19 cellular contexts compared by ENCODE assay signal in genomic region chr10:102163342-102163989, GRCh38. TPM values are rescaled to one million over a fixed set of nuclear protein-coding genes. Genes with fewer than 3 reads are reported as not detected.
DNase-seq lines count a peak whose midpoint lies in the region; ATAC-seq, FAIRE-seq and TF ChIP-seq lines count a peak whose summit lies in the region.
"Had no signal": no experiment of that assay in that cellular context is flagged by ENCODE, and none has a peak within 500 bp of the region (broad histone marks: within the 10 kb centered on the region; RNA-seq: fewer than 3 reads in every experiment).

No MANE protein-coding gene starts in this region.

- H3K27ac ChIP-seq in OCI-LY7 (ENCODE audit: low read depth, low read length, poor library complexity, severe bottlenecking) (no peak overlapping the region), K562 (ENCODE audit: extremely low read depth, low read depth, low read length) (peak overlapping the region; percentile 52)
- H3K27ac ChIP-seq: 22Rv1; BLaER1 treated with 17β-estradiol and CSF1 and Interleukin-3, amounts not matched to agents 10 nM and 100 nM had no signal

- peaks cover 37% of the 10 kb centered on the region for H3K36me3 Mint-ChIP-seq in activated CD4-positive, alpha-beta T cell treated with anti-CD3 and anti-CD28 coated beads for 36 hours (ENCODE audit: low read depth)
- peaks cover 51% of the 10 kb centered on the region for H3K36me3 Mint-ChIP-seq in Caco-2 (ENCODE audit: insufficient read depth, unreplicated experiment)

- peak; percentile 54 for FAIRE-seq in K562 (lab: Jason Lieb, UNC)
- FAIRE-seq: RCC 7860 had no signal

- no peak overlapping the region for H3K4me3 Mint-ChIP-seq in activated CD4-positive, alpha-beta T cell treated with anti-CD3 and anti-CD28 coated beads for 36 hours
- no peak overlapping the region for H3K4me3 Mint-ChIP-seq in Caco-2 (ENCODE audit: unreplicated experiment)
- H3K4me3 Mint-ChIP-seq: IgD-negative memory B cell had no signal

- CTCF ChIA-PET in activated CD4-positive, alpha-beta T cell treated with anti-CD3 and anti-CD28 coated beads for 36 hours (lab: Charles Lee) = interaction anchor here (0.7 to 1.6 kb wide), 2 partner anchors 9 to 188 kb away, joined by 4 read pairs; no protein-coding TSS in a partner anchor
- CTCF ChIA-PET in Caco-2 (lab: Charles Lee) (no interaction called here), OCI-LY7 (lab: Charles Lee; ENCODE audit: unreplicated experiment) (no interaction called here), K562 (lab: Yijun Ruan, JAX; ENCODE audit: low intra/inter-chr PET ratio) (no interaction called here)

- H3K9me1 ChIP-seq in K562 (ENCODE audit: control insufficient read depth, insufficient read depth, low read length) = no peaks in the 10 kb centered on the region

- no peak for DNase-seq in activated CD4-positive, alpha-beta T cell treated with anti-CD3 and anti-CD28 coated beads for 36 hours
- no peak for DNase-seq in activated CD4-positive, alpha-beta T cell treated with anti-CD3 and anti-CD28 coated beads, Interleukin-2, amount 50 U/mL, for 1 hour
- DNase-seq in Caco-2 = no peak
- DNase-seq in OCI-LY7 (ENCODE audit: low spot score) = no peak
- DNase-seq in K562 (ENCODE audit: extremely low read depth in 1 of 4, low spot score in 3 of 4) = peak in 2 of 4 experiments; percentile 35 to 53
- no peak for DNase-seq in NCI-H1105 (lab: John Stamatoyannopoulos, UW)
- no peak for DNase-seq in NCI-H2081 (lab: John Stamatoyannopoulos, UW)
- DNase-seq: DMS153, EL, H7, NCI-H1048, NCI-H1694, NCI-H446, SIG-M5 had no signal

- POLR2A ChIA-PET in activated CD4-positive, alpha-beta T cell treated with anti-CD3 and anti-CD28 coated beads for 36 hours (lab: Charles Lee) = interaction anchor here (0.5 to 1.6 kb wide), 5 partner anchors 10 to 315 kb away, joined by 3 to 8 read pairs (median 3); partner anchors contain the start of gene NOLC1
- POLR2A ChIA-PET in Caco-2 (lab: Charles Lee) = no interaction called here
- POLR2A ChIA-PET in OCI-LY7 (lab: Charles Lee) = no interaction called here
- POLR2A ChIA-PET in K562 (lab: Yijun Ruan, JAX) = interaction anchor here (0.6 to 1.5 kb wide), 4 partner anchors 9 to 575 kb away, joined by 3 to 9 read pairs (median 4); partner anchors contain the start of genes DPCD and POLL

- ATAC-seq in activated CD4-positive, alpha-beta T cell treated with anti-CD3 and anti-CD28 coated beads for 36 hours = no peak
- peak; percentile 84 for ATAC-seq in K562
- ATAC-seq in GM19452 (IDR thresholded peaks at IDR 0.05; ENCODE audit: unreplicated experiment) = no peak

- TF ChIP-seq RAD21 in K562 (CRISPR knock-in tag; conservative IDR thresholded peaks at IDR 0.05 in 1 of 2, IDR thresholded peaks at IDR 0.05 in 1 of 2) = no peak

- peak overlapping the region; percentile 23 for H3K27ac Mint-ChIP-seq in activated CD4-positive, alpha-beta T cell treated with anti-CD3 and anti-CD28 coated beads for 36 hours
- no peak overlapping the region for H3K27ac Mint-ChIP-seq in Caco-2 (ENCODE audit: unreplicated experiment)
- H3K27ac Mint-ChIP-seq: IgD-negative memory B cell had no signal

- WGBS in K562 (ENCODE audit: insufficient coverage, low coverage, missing lambda C conversion rate) = 12% methylated on average over 4 of the region's 4 CpGs

- TF ChIP-seq EP300 in K562 (IDR thresholded peaks at IDR 0.05; ENCODE audit: low read length) = no peak

- H3K4me1 ChIP-seq in Caco-2 = no peaks in the 10 kb centered on the region
- no peaks in the 10 kb centered on the region for H3K4me1 ChIP-seq in OCI-LY7 (ENCODE audit: insufficient read depth, low read length, poor library complexity, severe bottlenecking)
- H3K4me1 ChIP-seq in K562 (replicated peaks in 1 of 2; ENCODE audit: control insufficient read depth in 2 of 2, insufficient read depth in 2 of 2, low read length in 2 of 2) = peaks cover 0 to 13% of the 10 kb centered on the region in 2 experiments; a peak in 3 of 5 replicates
- H3K4me1 ChIP-seq: BLaER1 treated with 17β-estradiol and CSF1 and Interleukin-3, amounts not matched to agents 10 nM and 100 nM had no signal

- intact Hi-C loops in activated CD4-positive, alpha-beta T cell treated with anti-CD3 and anti-CD28 coated beads for 36 hours (cut with DNase I, micrococcal nuclease) = loop anchor here in 1 of 2 experiments (10.0 kb wide), 1 partner anchor 421 kb away; no protein-coding TSS in a partner anchor
- intact Hi-C loops in Caco-2 (cut with micrococcal nuclease; ENCODE audit: unreplicated experiment) (no loop called here), OCI-LY7 (cut with micrococcal nuclease; ENCODE audit: unreplicated experiment) (no loop called here), K562 (cut with micrococcal nuclease) (no loop called here)

- TF ChIP-seq CTCF in Caco-2 (IDR thresholded peaks at IDR 0.05; ENCODE audit: insufficient read depth in 1 of 2, low read depth in 1 of 2, low read length in 1 of 2, severe bottlenecking in 1 of 2, unreplicated experiment in 1 of 2) = no peak
- TF ChIP-seq CTCF in OCI-LY7 (conservative IDR thresholded peaks at IDR 0.05; ENCODE audit: low read length) = no peak
- no peak for TF ChIP-seq CTCF in K562 (IDR thresholded peaks at IDR 0.05 in 2 of 3, conservative IDR thresholded peaks at IDR 0.05 in 1 of 3; ENCODE audit: insufficient read depth in 2 of 3, low read depth in 1 of 3, low read length in 3 of 3)

- H3K27me3 Mint-ChIP-seq in activated CD4-positive, alpha-beta T cell treated with anti-CD3 and anti-CD28 coated beads for 36 hours = no peaks in the 10 kb centered on the region
- no peaks in the 10 kb centered on the region for H3K27me3 Mint-ChIP-seq in Caco-2 (ENCODE audit: insufficient read depth, unreplicated experiment)
- H3K27me3 Mint-ChIP-seq: IgD-negative memory B cell had no signal

- 0 out of 4 replicates have a peak overlapping the region, but pooled peaks of 1 of the 2 experiments have one; percentile 4 for H3K9ac ChIP-seq in K562 (ENCODE audit: insufficient read depth in 1 of 2, low read depth in 2 of 2, low read length in 2 of 2)
- H3K9ac ChIP-seq: BLaER1 treated with 17β-estradiol and CSF1 and Interleukin-3, amounts not matched to agents 10 nM and 100 nM had no signal

- H3K36me3 ChIP-seq in Caco-2 (ENCODE audit: control insufficient read depth, insufficient read depth, low read length) (peaks cover 6% of the 10 kb centered on the region), OCI-LY7 (ENCODE audit: insufficient read depth, low read length) (peaks cover 74% of the 10 kb centered on the region), K562 (ENCODE audit: control insufficient read depth, insufficient read depth, low read length) (peaks cover 57% of the 10 kb centered on the region)

- H3K27me3 ChIP-seq in Caco-2 (replicated peaks; ENCODE audit: control insufficient read depth, insufficient read depth, low read length) = no peaks in the 10 kb centered on the region
- no peaks in the 10 kb centered on the region for H3K27me3 ChIP-seq in K562 (ENCODE audit: control insufficient read depth in 2 of 2, insufficient read depth in 2 of 2, low read length in 2 of 2)
- H3K27me3 ChIP-seq: BLaER1 treated with 17β-estradiol and CSF1 and Interleukin-3, amounts not matched to agents 10 nM and 100 nM had no signal

- H2AFZ ChIP-seq in OCI-LY7 (ENCODE audit: low read length) = no peak overlapping the region
- H2AFZ ChIP-seq in K562 (ENCODE audit: low read depth, low read length) = no peak overlapping the region

- H3K4me2 ChIP-seq in OCI-LY7 (ENCODE audit: low read length) = no peak overlapping the region
- no peak overlapping the region; the same call in 1 of the 2 replicates for H3K4me2 ChIP-seq in K562 (ENCODE audit: insufficient read depth, low read length)
- H3K4me2 ChIP-seq: BLaER1 treated with 17β-estradiol and CSF1 and Interleukin-3, amounts not matched to agents 10 nM and 100 nM had no signal

- H3K9me3 ChIP-seq in Caco-2 = no peaks in the 10 kb centered on the region
- no peaks in the 10 kb centered on the region for H3K9me3 ChIP-seq in OCI-LY7 (ENCODE audit: low read length)
- H3K9me3 ChIP-seq in K562 (replicated peaks; ENCODE audit: control insufficient read depth, insufficient read depth, low read depth, low read length) = no peaks in the 10 kb centered on the region
- H3K9me3 ChIP-seq: BLaER1 treated with 17β-estradiol and CSF1 and Interleukin-3, amounts not matched to agents 10 nM and 100 nM had no signal

- in situ Hi-C loops in K562 (cut with MboI) = no loop called here

- no peaks in the 10 kb centered on the region for H3K9me3 Mint-ChIP-seq in activated CD4-positive, alpha-beta T cell treated with anti-CD3 and anti-CD28 coated beads for 36 hours (ENCODE audit: low read depth)
- H3K9me3 Mint-ChIP-seq in Caco-2 (ENCODE audit: unreplicated experiment) = no peaks in the 10 kb centered on the region
- H3K9me3 Mint-ChIP-seq: IgD-negative memory B cell had no signal

- H3K4me3 ChIP-seq in Caco-2 (ENCODE audit: low read depth, low read length) = no peak overlapping the region
- H3K4me3 ChIP-seq in OCI-LY7 (ENCODE audit: low read depth, low read length, poor library complexity, severe bottlenecking) = no peak overlapping the region
- no peak overlapping the region for H3K4me3 ChIP-seq in K562
- H3K4me3 ChIP-seq: BLaER1 treated with 17β-estradiol and CSF1 and Interleukin-3, amounts not matched to agents 10 nM and 100 nM had no signal

- H3K4me1 Mint-ChIP-seq in activated CD4-positive, alpha-beta T cell treated with anti-CD3 and anti-CD28 coated beads for 36 hours = peaks cover 4% of the 10 kb centered on the region
- H3K4me1 Mint-ChIP-seq in Caco-2 (ENCODE audit: low read depth, unreplicated experiment) = no peaks in the 10 kb centered on the region
- H3K4me1 Mint-ChIP-seq: IgD-negative memory B cell had no signal

- TF ChIP-seq POLR2A in K562 (conservative IDR thresholded peaks at IDR 0.05) = no peak

- H3K9me2 ChIP-seq in OCI-LY7 (ENCODE audit: insufficient read depth, low read length) = no peaks in the 10 kb centered on the region

- H4K20me1 ChIP-seq in OCI-LY7 (ENCODE audit: insufficient read depth, low read length) (no peaks in the 10 kb centered on the region; the same call in 1 of the 2 replicates), K562 (replicated peaks; ENCODE audit: control insufficient read depth, insufficient read depth, low read length) (no peaks in the 10 kb centered on the region; the same call in none of the 2 replicates)

- TSS peak; percentile 33 for BruUV-seq in Caco-2 (replicated peaks; lab: Mats Ljungman, UMichigan)
- BruUV-seq in OCI-LY7 (replicated peaks; lab: Mats Ljungman, UMichigan) = TSS peak; percentile 67
- no TSS peak for BruUV-seq in K562 (replicated peaks; lab: Mats Ljungman, UMichigan)

- H3K79me2 ChIP-seq in OCI-LY7 (ENCODE audit: insufficient read depth, low read depth, low read length) (peaks cover 7% of the 10 kb centered on the region; the same call in 1 of the 2 replicates), K562 (ENCODE audit: control insufficient read depth, insufficient read depth, low read length) (peaks cover 4% of the 10 kb centered on the region; the same call in 2 of the 3 replicates)

RNA-seq across cellular contexts. Expression of gene NOLC1, which starts 11.3 kb away (rescaled TPM):
- 100 to 1,000 TPM; 206 to 283 TPM for total RNA-seq in activated CD4-positive, alpha-beta T cell treated with anti-CD3 and anti-CD28 coated beads for 36 hours
- total RNA-seq in Caco-2 (2022) = 137 and 147 TPM in 2 replicates
- 93.5 and 120 TPM in 2 replicates for total RNA-seq in OCI-LY7 (2014; rRNA removed; shearing (Covaris generic))
- total RNA-seq in OCI-LY7 (2022) = 131 and 152 TPM in 2 replicates
- total RNA-seq in K562 (2011; cell fraction: chromatin; rRNA removed; ENCODE audit: low replicate concordance) = 57.7 and 71.1 TPM in 2 replicates
- 38.7 and 40.0 TPM in 2 replicates for total RNA-seq in K562 (2011; cell fraction: nucleolus; rRNA removed)
- total RNA-seq in K562 (2011; cell fraction: nucleoplasm; rRNA removed) = 43.8 and 54.6 TPM in 2 replicates
- 165 TPM in 2 replicates for total RNA-seq in K562 (2014; rRNA removed)
- 134 and 144 TPM in 2 replicates for total RNA-seq in K562 (2014; rRNA removed; fragmentation: Illumina TruSeq; extraction: Trizol)
- 130 and 142 TPM in 2 replicates for total RNA-seq in K562 (2015; rRNA removed; fragmentation: Illumina TruSeq; extraction: Trizol)
- 153 and 170 TPM in 2 replicates for total RNA-seq in K562 (2021)
- polyA plus RNA-seq in K562 (2011; rRNA removed) = 133 and 201 TPM in 2 replicates
- 89.5 and 95.0 TPM in 2 replicates for polyA plus RNA-seq in K562 (2011; cell fraction: cytosol; rRNA removed)
- polyA plus RNA-seq in K562 (2011; cell fraction: nucleus; rRNA removed) = 69.8 and 74.0 TPM in 2 replicates
- polyA plus RNA-seq in K562 (2012) = 61.8 and 129 TPM in 2 replicates
- 262 and 310 TPM in 2 replicates for polyA plus RNA-seq in K562 (2014; fragmentation: Illumina TruSeq; extraction: Trizol)
- 100 to 1,000 TPM; 102 to 165 TPM for polyA plus RNA-seq in K562 (2014; fragmentation: Nextera tagmentation; extraction: Ambion mirVana)
- polyA plus RNA-seq in K562 (2014; rRNA removed) = 158 and 169 TPM in 2 replicates
- 205 and 242 TPM in 2 replicates for polyA minus RNA-seq in K562 (2011; rRNA and poly(A)+ RNA removed)
- 72.9 and 103 TPM in 2 replicates for polyA minus RNA-seq in K562 (2011; cell fraction: cytosol; rRNA and poly(A)+ RNA removed)
- 13.9 and 24.5 TPM in 2 replicates for polyA minus RNA-seq in K562 (2011; cell fraction: nucleus; rRNA and poly(A)+ RNA removed)

RNA-seq across cellular contexts. Expression of gene PPRC1, which starts 30.6 kb away (rescaled TPM):
- 10 to 100 TPM; 61.3 to 74.7 TPM for total RNA-seq in activated CD4-positive, alpha-beta T cell treated with anti-CD3 and anti-CD28 coated beads for 36 hours
- 66.6 and 68.5 TPM in 2 replicates for total RNA-seq in Caco-2 (2022)
- 29.8 and 47.1 TPM in 2 replicates for total RNA-seq in OCI-LY7 (2014; rRNA removed; shearing (Covaris generic))
- 70.0 and 77.2 TPM in 2 replicates for total RNA-seq in OCI-LY7 (2022)
- 77.8 and 159 TPM in 2 replicates for total RNA-seq in K562 (2011; cell fraction: chromatin; rRNA removed; ENCODE audit: low replicate concordance)
- total RNA-seq in K562 (2011; cell fraction: nucleolus; rRNA removed) = 67.4 and 76.5 TPM in 2 replicates
- total RNA-seq in K562 (2011; cell fraction: nucleoplasm; rRNA removed) = 77.6 and 87.0 TPM in 2 replicates
- 11.8 and 16.8 TPM in 2 replicates for total RNA-seq in K562 (2014; rRNA removed)
- 13.4 and 16.2 TPM in 2 replicates for total RNA-seq in K562 (2014; rRNA removed; fragmentation: Illumina TruSeq; extraction: Trizol)
- total RNA-seq in K562 (2015; rRNA removed; fragmentation: Illumina TruSeq; extraction: Trizol) = 16.2 and 17.0 TPM in 2 replicates
- total RNA-seq in K562 (2021) = 43.1 and 44.0 TPM in 2 replicates
- 13.6 and 21.6 TPM in 2 replicates for polyA plus RNA-seq in K562 (2011; rRNA removed)
- 13.9 and 15.5 TPM in 2 replicates for polyA plus RNA-seq in K562 (2011; cell fraction: cytosol; rRNA removed)
- polyA plus RNA-seq in K562 (2011; cell fraction: nucleus; rRNA removed) = 46.7 and 61.2 TPM in 2 replicates
- polyA plus RNA-seq in K562 (2012) = 19.6 and 31.0 TPM in 2 replicates
- polyA plus RNA-seq in K562 (2014; fragmentation: Illumina TruSeq; extraction: Trizol) = 44.0 and 47.1 TPM in 2 replicates
- polyA plus RNA-seq in K562 (2014; fragmentation: Nextera tagmentation; extraction: Ambion mirVana) = 1 to 10 TPM; 8.5 to 9.0 TPM
- polyA plus RNA-seq in K562 (2014; rRNA removed) = 24.1 and 27.4 TPM in 2 replicates
- polyA minus RNA-seq in K562 (2011; rRNA and poly(A)+ RNA removed) = 25.9 and 29.7 TPM in 2 replicates
- polyA minus RNA-seq in K562 (2011; cell fraction: cytosol; rRNA and poly(A)+ RNA removed) = 27.4 and 28.0 TPM in 2 replicates
- 22.3 and 23.7 TPM in 2 replicates for polyA minus RNA-seq in K562 (2011; cell fraction: nucleus; rRNA and poly(A)+ RNA removed)

RNA-seq across cellular contexts. Expression of gene LDB1, which starts 43.3 kb away (rescaled TPM):
- 10 to 100 TPM; 69.6 to 86.7 TPM for total RNA-seq in activated CD4-positive, alpha-beta T cell treated with anti-CD3 and anti-CD28 coated beads for 36 hours
- 52.3 and 52.4 TPM in 2 replicates for total RNA-seq in Caco-2 (2022)
- total RNA-seq in OCI-LY7 (2014; rRNA removed; shearing (Covaris generic)) = 50.8 and 58.6 TPM in 2 replicates
- total RNA-seq in OCI-LY7 (2022) = 60.9 and 64.8 TPM in 2 replicates
- total RNA-seq in K562 (2011; cell fraction: chromatin; rRNA removed; ENCODE audit: low replicate concordance) = 255 and 520 TPM in 2 replicates
- 309 and 317 TPM in 2 replicates for total RNA-seq in K562 (2011; cell fraction: nucleolus; rRNA removed)
- total RNA-seq in K562 (2011; cell fraction: nucleoplasm; rRNA removed) = 210 and 273 TPM in 2 replicates
- 73.2 and 86.2 TPM in 2 replicates for total RNA-seq in K562 (2014; rRNA removed)
- 46.5 and 57.1 TPM in 2 replicates for total RNA-seq in K562 (2014; rRNA removed; fragmentation: Illumina TruSeq; extraction: Trizol)
- 105 and 107 TPM in 2 replicates for total RNA-seq in K562 (2015; rRNA removed; fragmentation: Illumina TruSeq; extraction: Trizol)
- total RNA-seq in K562 (2021) = 120 and 136 TPM in 2 replicates
- polyA plus RNA-seq in K562 (2011; rRNA removed) = 137 and 167 TPM in 2 replicates
- polyA plus RNA-seq in K562 (2011; cell fraction: cytosol; rRNA removed) = 165 and 219 TPM in 2 replicates
- polyA plus RNA-seq in K562 (2011; cell fraction: nucleus; rRNA removed) = 807 and 1,010 TPM in 2 replicates
- 90.4 and 133 TPM in 2 replicates for polyA plus RNA-seq in K562 (2012)
- 133 and 137 TPM in 2 replicates for polyA plus RNA-seq in K562 (2014; fragmentation: Illumina TruSeq; extraction: Trizol)
- 1 to 10 TPM; 1.9 TPM for polyA plus RNA-seq in K562 (2014; fragmentation: Nextera tagmentation; extraction: Ambion mirVana)
- 111 and 117 TPM in 2 replicates for polyA plus RNA-seq in K562 (2014; rRNA removed)
- polyA minus RNA-seq in K562 (2011; rRNA and poly(A)+ RNA removed) = 102 and 187 TPM in 2 replicates
- polyA minus RNA-seq in K562 (2011; cell fraction: cytosol; rRNA and poly(A)+ RNA removed) = 80.4 and 97.7 TPM in 2 replicates
- polyA minus RNA-seq in K562 (2011; cell fraction: nucleus; rRNA and poly(A)+ RNA removed) = 105 and 141 TPM in 2 replicates

Comparison
In these comparisons a context has a peak if more than half of its experiments do, and no peak if none do; other contexts are left out.
1. POLR2A ChIA-PET loops: an anchor here in activated CD4-positive, alpha-beta T cell treated with anti-CD3 and anti-CD28 coated beads for 36 hours (0.5 to 1.6 kb wide) and K562 (0.6 to 1.5 kb wide); none called in Caco-2 and OCI-LY7.